ENCODE assay signal across 1 cellular context in the genomic region with DNA sequence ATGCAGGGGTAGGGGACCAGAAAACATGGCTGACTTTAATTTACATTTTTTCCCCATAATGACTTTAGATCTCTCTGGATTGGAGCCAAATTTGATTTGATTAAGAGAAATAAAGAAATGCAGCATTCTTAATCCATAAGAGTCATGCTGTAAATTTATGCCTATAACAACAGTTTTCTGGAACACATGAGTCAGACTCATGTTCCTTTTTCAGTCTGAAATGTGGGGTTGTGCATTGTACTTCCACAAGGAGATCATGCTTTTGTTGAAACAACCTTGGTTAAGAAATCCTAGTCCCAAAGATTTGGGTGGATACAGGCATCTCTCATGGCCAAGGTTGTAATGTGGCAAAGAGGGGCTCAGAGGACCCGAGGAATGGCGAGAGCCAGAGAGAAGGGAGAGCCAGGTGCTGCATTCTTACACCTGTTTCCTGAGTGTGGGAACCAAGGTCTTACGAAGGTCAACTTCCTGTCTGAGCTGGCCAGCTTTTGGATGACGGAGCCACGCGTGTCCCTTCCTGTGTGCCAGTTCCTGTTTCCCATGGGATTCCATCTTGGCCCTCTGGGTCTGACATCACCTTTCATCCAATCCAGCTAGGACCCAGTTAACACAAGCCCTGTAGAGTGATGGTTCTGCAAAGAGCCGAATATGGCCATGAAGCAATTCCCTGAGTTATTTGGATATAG.
TF ChIP-seq lines count a peak whose summit lies in the region.

No MANE protein-coding gene starts in this region.

TF ChIP-seq in endothelial cell of umbilical vein, 7 proteins besides CTCF, POLR2A, EP300 and RAD21:
- TF ChIP-seq MYC (IDR thresholded peaks at IDR 0.05; ENCODE audit: low read depth, low read length) (peak; percentile 28), FOS (IDR thresholded peaks at IDR 0.05; ENCODE audit: borderline replicate concordance, insufficient read depth, low read length) (peak; percentile 96), POLR2AphosphoS5 (IDR thresholded peaks at IDR 0.05; ENCODE audit: insufficient read depth, low read depth, low read length) (peak; percentile 96), GATA2 (IDR thresholded peaks at IDR 0.05; ENCODE audit: insufficient read depth, insufficient read length, low read depth, low read length) (peak; percentile 80), JUN (IDR thresholded peaks at IDR 0.05; ENCODE audit: borderline replicate concordance, insufficient read depth, insufficient read length, low read depth) (peak; percentile 92), EZH2 (IDR thresholded peaks at IDR 0.05; ENCODE audit: borderline replicate concordance, low read depth, low read length, severe bottlenecking) (no peak)
- TF ChIP-seq, protein P1, sequence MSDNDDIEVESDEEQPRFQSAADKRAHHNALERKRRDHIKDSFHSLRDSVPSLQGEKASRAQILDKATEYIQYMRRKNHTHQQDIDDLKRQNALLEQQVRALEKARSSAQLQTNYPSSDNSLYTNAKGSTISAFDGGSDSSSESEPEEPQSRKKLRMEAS (IDR thresholded peaks at IDR 0.05; ENCODE audit: insufficient read depth, insufficient read length): no peak
